Comparison of ENCODE assay signal across 12 cellular contexts in the genomic region with DNA sequence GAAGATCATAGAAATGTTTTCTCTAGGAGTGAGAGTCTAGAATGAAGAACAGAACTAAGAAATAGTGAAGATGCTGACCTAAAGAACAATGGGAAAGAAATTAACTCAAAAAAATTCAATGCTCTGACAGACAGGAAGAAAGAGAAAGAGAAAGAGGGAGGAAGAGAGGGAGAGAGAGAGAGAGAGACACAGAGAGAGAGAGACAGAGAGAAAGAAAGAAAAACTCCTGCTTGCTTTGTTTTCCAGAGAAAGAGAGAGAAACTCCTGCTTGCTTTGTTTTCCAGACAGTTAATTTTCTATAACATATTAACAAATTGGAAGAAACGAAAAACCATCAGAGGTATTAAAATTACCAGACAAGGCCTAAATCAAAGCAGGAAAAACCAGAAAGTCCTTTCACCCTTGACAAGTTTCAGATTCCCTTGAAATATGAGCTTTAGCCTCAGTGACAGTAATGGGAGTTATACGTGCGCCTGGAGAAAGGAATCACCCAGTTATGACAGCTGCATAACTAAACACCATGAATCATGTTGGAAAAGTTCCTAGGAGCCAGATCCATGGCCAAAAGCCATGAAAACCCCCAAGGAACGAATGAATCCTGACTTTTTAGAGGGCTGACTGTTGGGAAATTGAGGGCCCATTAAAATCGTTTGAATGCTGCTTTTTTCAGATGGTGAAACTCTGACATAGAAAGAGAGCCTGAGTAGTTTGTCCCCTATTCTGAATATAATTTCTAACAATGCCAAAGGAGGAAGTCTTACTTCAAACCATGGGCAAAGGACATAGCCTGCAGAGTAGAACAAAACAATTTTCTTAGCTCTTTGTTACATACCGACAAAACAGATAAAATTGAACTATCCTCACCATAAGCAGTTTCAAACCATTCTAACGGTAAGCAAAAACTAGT.
DNase-seq lines count a peak whose midpoint lies in the region; ATAC-seq, FAIRE-seq and TF ChIP-seq lines count a peak whose summit lies in the region.
"Had no signal": no experiment of that assay in that cellular context is flagged by ENCODE, and none has a peak within 500 bp of the region (broad histone marks: within the 10 kb centered on the region; RNA-seq: fewer than 3 reads in every experiment).

No MANE protein-coding gene starts in this region.

- H3K4me3 Mint-ChIP-seq in nephron: peak overlapping the region in 1 of 3 experiments; percentile 6
- H3K4me3 Mint-ChIP-seq: activated CD4-positive, alpha-beta T cell treated with anti-CD3 and anti-CD28 coated beads, Interleukin-2, amount 10 ng/mL, durations not matched to agents 7 days and 5 days; stimulated activated effector memory CD8-positive, alpha-beta T cell treated with anti-CD3 and anti-CD28 coated beads, Interleukin-12 subunit alpha, Interleukin-12 subunit beta, amount 100 ng/mL, for 72 hours had no signal

- FAIRE-seq in kidney (lab: Jason Lieb, UNC): no peak

- peaks cover 0 to 3% of the 10 kb centered on the region in 2 donors for H3K4me1 ChIP-seq in kidney (ENCODE audit: control insufficient read depth in 1 of 2, insufficient read depth in 1 of 2, low read depth in 1 of 2, low read length in 2 of 2)
- H3K4me1 ChIP-seq: BE2C had no signal

- no peak overlapping the region for H3K27ac ChIP-seq in kidney (ENCODE audit: low read depth in 2 of 2, low read length in 2 of 2)

- H3K36me3 ChIP-seq in kidney (ENCODE audit: control insufficient read depth in 1 of 2, insufficient read depth in 2 of 2, low read length in 2 of 2): no peaks in the 10 kb centered on the region
- H3K36me3 ChIP-seq: BE2C had no signal

- POLR2A ChIA-PET in GM10248 (lab: Yijun Ruan, JAX): no interaction called here

- CTCF ChIA-PET in GM10248 (lab: Yijun Ruan, JAX): no interaction called here

- H3K36me3 Mint-ChIP-seq in nephron (ENCODE audit: low read depth): no peaks in the 10 kb centered on the region
- H3K36me3 Mint-ChIP-seq: stimulated activated effector memory CD8-positive, alpha-beta T cell treated with anti-CD3 and anti-CD28 coated beads, Interleukin-12 subunit alpha, Interleukin-12 subunit beta, amount 100 ng/mL, for 72 hours had no signal

- no peaks in the 10 kb centered on the region for H3K9me3 ChIP-seq in kidney (ENCODE audit: control insufficient read depth in 1 of 2, low read length in 2 of 2)
- H3K9me3 ChIP-seq: BE2C had no signal

- H3K9ac ChIP-seq in kidney (ENCODE audit: low read length in 2 of 2): no peak overlapping the region

- no peak for TF ChIP-seq CTCF in nephron (IDR thresholded peaks at IDR 0.05; ENCODE audit: unreplicated experiment in 3 of 3)
- TF ChIP-seq CTCF in kidney (IDR thresholded peaks at IDR 0.05; ENCODE audit: borderline replicate concordance, extremely low read depth, insufficient read depth): no peak
- TF ChIP-seq CTCF in GM10248 (IDR thresholded peaks at IDR 0.05; ENCODE audit: control extremely low read depth, extremely low read depth, low read depth, missing control alignments): no peak

- no peaks in the 10 kb centered on the region for H3K27me3 Mint-ChIP-seq in nephron (ENCODE audit: low read depth)
- H3K27me3 Mint-ChIP-seq: activated CD4-positive, alpha-beta T cell treated with anti-CD3 and anti-CD28 coated beads, Interleukin-2, amount 10 ng/mL, durations not matched to agents 7 days and 5 days had no signal

- H3K9me3 Mint-ChIP-seq in nephron: no peaks in the 10 kb centered on the region
- H3K9me3 Mint-ChIP-seq: activated CD4-positive, alpha-beta T cell treated with anti-CD3 and anti-CD28 coated beads, Interleukin-2, amount 10 ng/mL, durations not matched to agents 7 days and 5 days had no signal

- intact Hi-C loops in kidney (cut with DNase I): no loop called here

- H3K27ac Mint-ChIP-seq in nephron: peak overlapping the region; percentile 88 to 96 (median 92)
- H3K27ac Mint-ChIP-seq: activated CD4-positive, alpha-beta T cell treated with anti-CD3 and anti-CD28 coated beads, Interleukin-2, amount 10 ng/mL, durations not matched to agents 7 days and 5 days; stimulated activated effector memory CD8-positive, alpha-beta T cell treated with anti-CD3 and anti-CD28 coated beads, Interleukin-12 subunit alpha, Interleukin-12 subunit beta, amount 100 ng/mL, for 72 hours had no signal

- H3K4me1 Mint-ChIP-seq in nephron: peaks cover 52% of the 10 kb centered on the region
- H3K4me1 Mint-ChIP-seq: activated CD4-positive, alpha-beta T cell treated with anti-CD3 and anti-CD28 coated beads, Interleukin-2, amount 10 ng/mL, durations not matched to agents 7 days and 5 days; stimulated activated effector memory CD8-positive, alpha-beta T cell treated with anti-CD3 and anti-CD28 coated beads, Interleukin-12 subunit alpha, Interleukin-12 subunit beta, amount 100 ng/mL, for 72 hours had no signal

- peak; percentile 8 for DNase-seq in AG08395 (ENCODE audit: low spot score)
- peak; percentile 39 for DNase-seq in NCI-H226
- no peak for DNase-seq in kidney
- DNase-seq in GM10248 (ENCODE audit: extremely low spot score): no peak
- DNase-seq in NCI-H82 treated with DMSO at 0.1 percent for 48 hours (lab: John Stamatoyannopoulos, UW; ENCODE audit: unreplicated experiment): no peak
- DNase-seq: activated CD4-positive, alpha-beta T cell treated with anti-CD3 and anti-CD28 coated beads, Interleukin-2, amount 10 ng/mL, durations not matched to agents 7 days and 5 days; BE2C; NCI-H1105 had no signal

- peak overlapping the region in 1 of 2 donors; percentile 25 for H3K4me3 ChIP-seq in kidney (ENCODE audit: low read length in 2 of 2)

- ATAC-seq in esophagus mucosa: peak; percentile 83
- no peak for ATAC-seq in HG02884 (IDR thresholded peaks at IDR 0.05; ENCODE audit: unreplicated experiment)
- ATAC-seq: stimulated activated effector memory CD8-positive, alpha-beta T cell treated with anti-CD3 and anti-CD28 coated beads, Interleukin-12 subunit alpha, Interleukin-12 subunit beta, amount 100 ng/mL, for 72 hours had no signal

Comparison
In these comparisons a context has a peak if more than half of its experiments do, and no peak if none do; other contexts are left out.
1. DNase-seq: peak in AG08395 (single experiment) and NCI-H226 (single experiment); none in kidney (single experiment), GM10248 (single experiment) and NCI-H82 treated with DMSO at 0.1 percent for 48 hours (single experiment).